ENCODE assay signal across 9 cellular contexts in genomic region chr17:7845359-7846062, GRCh38. TPM values are rescaled to one million over a fixed set of nuclear protein-coding genes. Genes with fewer than 3 reads are reported as not detected.
DNase-seq lines count a peak whose midpoint lies in the region; ATAC-seq, FAIRE-seq and TF ChIP-seq lines count a peak whose summit lies in the region.
"Had no signal": no experiment of that assay in that cellular context is flagged by ENCODE, and none has a peak within 500 bp of the region (broad histone marks: within the 10 kb centered on the region; RNA-seq: fewer than 3 reads in every experiment).

No MANE protein-coding gene starts in this region.

- H3K4me1 ChIP-seq in mucosa of rectum (ENCODE audit: control insufficient read depth in 2 of 2, insufficient read depth in 2 of 2, low read length in 2 of 2) = peaks cover 25 to 35% of the 10 kb centered on the region in 2 donors

- H3K9ac ChIP-seq in mucosa of rectum (ENCODE audit: low read depth in 1 of 2, low read length in 2 of 2) = peak overlapping the region; percentile 93 to 96

- peak overlapping the region; percentile 99 to 100 for H3K27ac ChIP-seq in mucosa of rectum (ENCODE audit: low read depth in 2 of 2, low read length in 2 of 2)
- H3K27ac ChIP-seq: KMS-11 had no signal

- H3K4me3 ChIP-seq in bronchial epithelial cell (ENCODE audit: low read depth, low read length) (peak overlapping the region; percentile 67), mucosa of rectum (ENCODE audit: low read length in 2 of 2) (peak overlapping the region; percentile 84 to 95)

- DNase-seq in stimulated activated CD4-positive, alpha-beta T cell treated with anti-CD3 and anti-CD28 coated beads, Interleukin-4, amount 100 ng/mL, for 24 hours = peak; percentile 3
- DNase-seq in stimulated activated CD4-positive, alpha-beta T cell treated with anti-CD3 and anti-CD28 coated beads, Interleukin-2, amount 100 ng/mL, for 48 hours = no peak
- DNase-seq in bronchial epithelial cell (ENCODE audit: low read depth) (no peak), putamen (ENCODE audit: low spot score) (no peak), KG1 (lab: John Stamatoyannopoulos, UW) (no peak), GM19240 (ENCODE audit: insufficient read length, low spot score) (no peak)

- H3K36me3 ChIP-seq in bronchial epithelial cell (ENCODE audit: control insufficient read depth, insufficient read depth, low read length) (peaks cover 39% of the 10 kb centered on the region), mucosa of rectum (ENCODE audit: control insufficient read depth in 2 of 2, insufficient read depth in 2 of 2, low read length in 2 of 2) (peaks cover 35% of the 10 kb centered on the region in 2 donors)

- no peaks in the 10 kb centered on the region for H3K9me3 ChIP-seq in mucosa of rectum (ENCODE audit: control insufficient read depth in 2 of 2, low read length in 2 of 2)

- FAIRE-seq in bronchial epithelial cell (lab: Jason Lieb, UNC) = no peak

- no peak for ATAC-seq in GM18868 (IDR thresholded peaks at IDR 0.05; ENCODE audit: unreplicated experiment)

- TF ChIP-seq CTCF in bronchial epithelial cell (IDR thresholded peaks at IDR 0.05; ENCODE audit: insufficient read depth, low read length, severe bottlenecking) = no peak

- no peaks in the 10 kb centered on the region for H3K27me3 ChIP-seq in bronchial epithelial cell (ENCODE audit: control insufficient read depth, insufficient read depth, low read length)
- H3K27me3 ChIP-seq in mucosa of rectum (ENCODE audit: control insufficient read depth in 2 of 2, insufficient read depth in 2 of 2, low read length in 2 of 2) = no peaks in the 10 kb centered on the region

RNA-seq across cellular contexts. Expression of gene TMEM88, which starts 9.4 kb away (rescaled TPM):
- total RNA-seq in bronchial epithelial cell = 0.64 TPM in 1 of 2 replicates, not detected in the other

RNA-seq across cellular contexts. Expression of gene KDM6B, which starts 11.5 kb away (rescaled TPM):
- total RNA-seq in bronchial epithelial cell = 2.9 and 6.0 TPM in 2 replicates

RNA-seq across cellular contexts. Expression of gene NAA38, which starts 11.8 kb away (rescaled TPM):
- total RNA-seq in bronchial epithelial cell = 36.6 and 47.5 TPM in 2 replicates

RNA-seq across cellular contexts. Expression of gene CYB5D1, which starts 12.3 kb away (rescaled TPM):
- total RNA-seq in bronchial epithelial cell = 6.5 and 9.0 TPM in 2 replicates

RNA-seq across cellular contexts. Expression of gene CHD3, which starts 43.1 kb away (rescaled TPM):
- total RNA-seq in bronchial epithelial cell = 41.3 and 98.2 TPM in 2 replicates
